26 cellular contexts compared by ENCODE assay signal in genomic region chr19:19721896-19722295, GRCh38.
"Had no signal": no experiment of that assay in that cellular context is flagged by ENCODE, and none has a peak within 500 bp of the region (broad histone marks: within the 10 kb centered on the region; RNA-seq: fewer than 3 reads in every experiment).

No MANE protein-coding gene starts in this region.

- H3K27me3 ChIP-seq: brain microvascular endothelial cell, dorsolateral prefrontal cortex, esophagus squamous epithelium, gastroesophageal sphincter had no signal

- ATAC-seq: activated CD8-positive, alpha-beta T cell treated with anti-CD3 and anti-CD28 coated beads for 36 hours; gastroesophageal sphincter had no signal

- H3K4me3 ChIP-seq: dorsolateral prefrontal cortex, esophagus squamous epithelium, gastroesophageal sphincter had no signal

- H3K27me3 Mint-ChIP-seq: activated CD4-positive, alpha-beta T cell treated with anti-CD3 and anti-CD28 coated beads, Interleukin-2, amount 10 ng/mL, durations not matched to agents 7 days and 5 days; activated CD8-positive, alpha-beta T cell treated with anti-CD3 and anti-CD28 coated beads for 36 hours; activated naive CD4-positive, alpha-beta T cell treated with anti-CD3 and anti-CD28 coated beads, Interleukin-2, amount 50 U/mL, for 24 hours; activated naive CD8-positive, alpha-beta T cell treated with anti-CD3 and anti-CD28 coated beads, Interleukin-2, amount 10 ng/mL, durations not matched to agents 7 days and 5 days; central memory CD8-positive, alpha-beta T cell; dendritic cell treated with granulocyte-macrophage colony-stimulating factor and Interleukin-4, amounts not matched to agents 40 ng/mL and 50 ng/mL, for 4 days had no signal

- H3K4me1 ChIP-seq: esophagus squamous epithelium, gastroesophageal sphincter had no signal

- DNase-seq: activated CD4-positive, alpha-beta T cell treated with anti-CD3 and anti-CD28 coated beads for 4 hours; activated CD4-positive, alpha-beta T cell treated with anti-CD3 and anti-CD28 coated beads, Interleukin-2, amount 10 ng/mL, durations not matched to agents 7 days and 5 days; activated CD4-positive, alpha-beta T cell treated with anti-CD3 and anti-CD28 coated beads, Interleukin-2, amount 50 U/mL, for 4 hours; activated CD4-positive, CD25-positive, alpha-beta regulatory T cell; activated CD4-positive, CD25-positive, alpha-beta regulatory T cell treated with anti-CD3 and anti-CD28 coated beads, Interleukin-2, amount 50 U/mL, for 72 hours; activated CD8-positive, alpha-beta memory T cell treated with anti-CD3 and anti-CD28 coated beads for 24 hours; activated CD8-positive, alpha-beta T cell treated with anti-CD3 and anti-CD28 coated beads for 36 hours; activated effector memory CD4-positive, alpha-beta T cell treated with Interleukin-2 at 50 U/mL for 16 hours; activated gamma-delta T cell treated with Interleukin-2 at 50 U/mL for 16 hours; activated naive CD4-positive, alpha-beta T cell treated with Interleukin-2 at 50 U/mL for 16 hours; activated naive CD8-positive, alpha-beta T cell treated with anti-CD3 and anti-CD28 coated beads, Interleukin-2, amount 10 ng/mL, durations not matched to agents 7 days and 5 days; activated T-cell treated with anti-CD3 and anti-CD28 coated beads, Interleukin-2, amount 50 U/mL, for 48 hours; amniotic stem cell; anterior cingulate cortex; brain microvascular endothelial cell; dorsolateral prefrontal cortex; effector memory CD4-positive, alpha-beta T cell; esophagus squamous epithelium; foreskin melanocyte; T-helper 2 cell had no signal

- H3K27ac Mint-ChIP-seq: activated CD4-positive, alpha-beta T cell treated with anti-CD3 and anti-CD28 coated beads, Interleukin-2, amount 10 ng/mL, durations not matched to agents 7 days and 5 days; activated CD8-positive, alpha-beta T cell treated with anti-CD3 and anti-CD28 coated beads for 36 hours; activated naive CD4-positive, alpha-beta T cell treated with anti-CD3 and anti-CD28 coated beads, Interleukin-2, amount 50 U/mL, for 24 hours; activated naive CD8-positive, alpha-beta T cell treated with anti-CD3 and anti-CD28 coated beads, Interleukin-2, amount 10 ng/mL, durations not matched to agents 7 days and 5 days; dendritic cell treated with granulocyte-macrophage colony-stimulating factor and Interleukin-4, amounts not matched to agents 40 ng/mL and 50 ng/mL, for 4 days had no signal

- H3K36me3 ChIP-seq: brain microvascular endothelial cell had no signal

- H3K27ac ChIP-seq: brain microvascular endothelial cell, coronary artery, dorsolateral prefrontal cortex, epithelial cell of prostate, esophagus squamous epithelium, gastroesophageal sphincter had no signal

- H3K4me3 Mint-ChIP-seq: activated CD4-positive, alpha-beta T cell treated with anti-CD3 and anti-CD28 coated beads, Interleukin-2, amount 10 ng/mL, durations not matched to agents 7 days and 5 days; activated CD8-positive, alpha-beta T cell treated with anti-CD3 and anti-CD28 coated beads for 36 hours; activated naive CD4-positive, alpha-beta T cell treated with anti-CD3 and anti-CD28 coated beads, Interleukin-2, amount 50 U/mL, for 24 hours; activated naive CD8-positive, alpha-beta T cell treated with anti-CD3 and anti-CD28 coated beads, Interleukin-2, amount 10 ng/mL, durations not matched to agents 7 days and 5 days; central memory CD8-positive, alpha-beta T cell; dendritic cell treated with granulocyte-macrophage colony-stimulating factor and Interleukin-4, amounts not matched to agents 40 ng/mL and 50 ng/mL, for 4 days had no signal
